In the genomic region with DNA sequence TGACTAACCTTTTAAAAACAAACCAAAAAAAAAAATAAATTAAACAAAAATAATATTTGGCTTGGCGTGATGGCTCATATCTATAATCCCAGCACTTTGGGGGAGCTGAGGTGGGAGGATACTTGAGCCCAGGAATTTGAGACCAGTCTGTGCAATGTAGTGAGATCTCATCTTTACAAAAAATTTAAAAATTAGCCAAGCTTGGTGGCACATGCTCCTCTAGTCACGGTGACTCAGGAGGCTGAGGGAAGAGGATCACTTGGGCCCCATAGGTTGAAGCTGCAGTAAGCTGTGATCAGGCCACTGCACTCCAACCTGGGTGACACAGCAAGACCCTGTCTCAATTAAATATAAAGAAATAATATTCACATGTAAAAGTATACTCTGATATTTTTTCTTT, we compare ENCODE assay signal across 29 cellular contexts. TPM values are rescaled to one million over a fixed set of nuclear protein-coding genes. Genes with fewer than 3 reads are reported as not detected.
"Had no signal": no experiment of that assay in that cellular context is flagged by ENCODE, and none has a peak within 500 bp of the region (broad histone marks: within the 10 kb centered on the region; RNA-seq: fewer than 3 reads in every experiment).

No MANE protein-coding gene starts in this region.

- H3K4me1 ChIP-seq: ascending aorta, Peyer's patch had no signal

- H3K27ac ChIP-seq: ascending aorta, body of pancreas, Peyer's patch, VCaP had no signal

- H3K4me3 ChIP-seq: ascending aorta, body of pancreas, MG63, Peyer's patch had no signal

- ATAC-seq: activated naive CD4-positive, alpha-beta T cell treated with anti-CD3 and anti-CD28 coated beads, Interleukin-2, amount 50 U/mL, for 72 hours; activated naive CD8-positive, alpha-beta T cell treated with anti-CD3 and anti-CD28 coated beads, Interleukin-2, amount 50 U/mL, for 24 hours; activated T-cell treated with anti-CD3 and anti-CD28 coated beads, Interleukin-2, amount 50 U/mL, for 4 hours; body of pancreas; T-cell had no signal

- H3K9me3 ChIP-seq: ascending aorta, body of pancreas, MG63, Peyer's patch had no signal

- FAIRE-seq: bronchial epithelial cell had no signal

- DNase-seq: activated CD4-positive, alpha-beta memory T cell treated with anti-CD3 and anti-CD28 coated beads for 36 hours; activated CD4-positive, alpha-beta T cell treated with anti-CD3 and anti-CD28 coated beads, Interleukin-2, amount 10 ng/mL, durations not matched to agents 7 days and 5 days; activated CD4-positive, CD25-positive, alpha-beta regulatory T cell; activated CD8-positive, alpha-beta memory T cell treated with anti-CD3 and anti-CD28 coated beads for 24 hours; activated naive CD4-positive, alpha-beta T cell treated with Interleukin-2 at 50 U/mL for 16 hours; activated naive CD8-positive, alpha-beta T cell treated with anti-CD3 and anti-CD28 coated beads, Interleukin-2, amount 50 U/mL, for 24 hours; activated T-cell treated with anti-CD3 and anti-CD28 coated beads, Interleukin-2, amount 50 U/mL, for 4 hours; amniotic stem cell; body of pancreas; central memory CD4-positive, alpha-beta T cell; KG1; MG63; MV-4-11; NCI-H1105; NCI-H1436; NCI-H1694 treated with DMSO at 0.1 percent for 48 hours; NCI-H2081; NCI-H510A treated with DMSO at 0.1 percent for 48 hours; NCI-H69; NK-92 treated with Interleukin-12 subunit alpha and Interleukin-12 subunit beta, amount 100 ng/mL, for 24 hours; SHP77; T-cell had no signal

RNA-seq across cellular contexts. Expression of gene GNGT2, which starts 12.2 kb away (rescaled TPM):
- total RNA-seq: ascending aorta, bronchial epithelial cell, SK-MEL-5 had no signal

RNA-seq across cellular contexts. Expression of gene ABI3, which starts 12.3 kb away (rescaled TPM):
- total RNA-seq: bronchial epithelial cell, SK-MEL-5 had no signal

RNA-seq across cellular contexts. Expression of gene PHOSPHO1, which starts 32.4 kb away (rescaled TPM):
- total RNA-seq: activated CD4-positive, alpha-beta memory T cell treated with anti-CD3 and anti-CD28 coated beads for 36 hours; activated CD4-positive, alpha-beta T cell treated with anti-CD3 and anti-CD28 coated beads, Interleukin-2, amount 10 ng/mL, durations not matched to agents 7 days and 5 days; activated naive CD4-positive, alpha-beta T cell treated with anti-CD3 and anti-CD28 coated beads, Interleukin-2, amount 50 U/mL, for 72 hours; ascending aorta; bronchial epithelial cell; Peyer's patch; T-helper 2 cell treated with Interferon-gamma antibody and Interleukin-4, amounts not matched to agents 100 ng/mL and 5 ng/mL, for 36 hours had no signal
